Comparison of ENCODE assay signal across 1 cellular context in genomic region chr9:128828719-128829452, GRCh38.
TF ChIP-seq lines count a peak whose summit lies in the region.

No MANE protein-coding gene starts in this region.

TF ChIP-seq in HepG2, 621 proteins besides CTCF, POLR2A, EP300 and RAD21 (continued from another document and continues in another):
- no peak for TF ChIP-seq GMEB2 (CRISPR knock-in tag; IDR thresholded peaks at IDR 0.05; ENCODE audit: low read depth)
- TF ChIP-seq ZNF772 (CRISPR knock-in tag; IDR thresholded peaks at IDR 0.05), result no peak
- TF ChIP-seq ZNF383 (CRISPR knock-in tag; IDR thresholded peaks at IDR 0.05; ENCODE audit: borderline replicate concordance), result 0 out of 2 replicates have a peak, but pooled peaks have one; percentile 39
- TF ChIP-seq BRF2 (CRISPR knock-in tag; IDR thresholded peaks at IDR 0.05), result peak; percentile 11; the same call in 1 of the 2 replicates
- TF ChIP-seq ZGPAT (CRISPR knock-in tag; IDR thresholded peaks at IDR 0.05), result no peak
- 0 out of 2 replicates have a peak, but pooled peaks have one; percentile 8 for TF ChIP-seq ZNF564 (CRISPR knock-in tag; IDR thresholded peaks at IDR 0.05)
- no peak for TF ChIP-seq SP140L (CRISPR knock-in tag; IDR thresholded peaks at IDR 0.05; ENCODE audit: borderline replicate concordance)
- no peak for TF ChIP-seq ARID3A (IDR thresholded peaks at IDR 0.05; ENCODE audit: low read depth, low read length)
- no peak for TF ChIP-seq MAZ (IDR thresholded peaks at IDR 0.05; ENCODE audit: borderline replicate concordance, low read depth, low read length)
- TF ChIP-seq MAZ (CRISPR knock-in tag; IDR thresholded peaks at IDR 0.05; ENCODE audit: low read depth), result no peak
- TF ChIP-seq IKZF1 (IDR thresholded peaks at IDR 0.05), result no peak
- 0 out of 2 replicates have a peak, but pooled peaks have one; percentile 18 for TF ChIP-seq CC2D1A (CRISPR knock-in tag; IDR thresholded peaks at IDR 0.05)
- TF ChIP-seq LRRFIP1 (CRISPR knock-in tag; conservative IDR thresholded peaks at IDR 0.05), result no peak
- no peak for TF ChIP-seq ZBTB25 (CRISPR knock-in tag; IDR thresholded peaks at IDR 0.05)
- no peak for TF ChIP-seq ZNF563 (CRISPR knock-in tag; IDR thresholded peaks at IDR 0.05)
- TF ChIP-seq NFRKB (IDR thresholded peaks at IDR 0.05), result no peak
- TF ChIP-seq ZNF646 (CRISPR knock-in tag; IDR thresholded peaks at IDR 0.05), result no peak
- TF ChIP-seq ZNF441 (CRISPR knock-in tag; IDR thresholded peaks at IDR 0.05; ENCODE audit: borderline replicate concordance), result no peak
- no peak for TF ChIP-seq ZNF33B (CRISPR knock-in tag; IDR thresholded peaks at IDR 0.05)
- TF ChIP-seq ZNF24 (IDR thresholded peaks at IDR 0.05), result no peak
- no peak for TF ChIP-seq ZNF598 (CRISPR knock-in tag; IDR thresholded peaks at IDR 0.05; ENCODE audit: borderline replicate concordance)
- TF ChIP-seq ZNF282 (IDR thresholded peaks at IDR 0.05; ENCODE audit: partially characterized antibody), result no peak
- peak; percentile 13; the same call in 1 of the 2 replicates for TF ChIP-seq STAG1 (CRISPR knock-in tag; IDR thresholded peaks at IDR 0.05)
- no peak for TF ChIP-seq ZFP62 (CRISPR knock-in tag; IDR thresholded peaks at IDR 0.05)
- TF ChIP-seq ZSCAN22 (CRISPR knock-in tag; IDR thresholded peaks at IDR 0.05), result no peak
- TF ChIP-seq GTF3A (CRISPR knock-in tag; conservative IDR thresholded peaks at IDR 0.05), result 0 out of 2 replicates have a peak, but pooled peaks have one; percentile 38
- TF ChIP-seq ZNF75D (CRISPR knock-in tag; IDR thresholded peaks at IDR 0.05; ENCODE audit: borderline replicate concordance), result no peak
- no peak for TF ChIP-seq ZNF605 (CRISPR knock-in tag; IDR thresholded peaks at IDR 0.05)
- TF ChIP-seq ETS1 (CRISPR knock-in tag; IDR thresholded peaks at IDR 0.05), result no peak
- no peak for TF ChIP-seq ZMYM3 (CRISPR knock-in tag; IDR thresholded peaks at IDR 0.05)
- no peak for TF ChIP-seq PLSCR1 (CRISPR knock-in tag; IDR thresholded peaks at IDR 0.05; ENCODE audit: borderline replicate concordance)
- 0 out of 2 replicates have a peak, but pooled peaks have one; percentile 40 for TF ChIP-seq ZBTB34 (CRISPR knock-in tag; IDR thresholded peaks at IDR 0.05)
